In genomic region chr1:24541711-24542346, GRCh38 we compare ENCODE assay signal across 8 cellular contexts. TPM values are rescaled to one million over a fixed set of nuclear protein-coding genes. Genes with fewer than 3 reads are reported as not detected.
DNase-seq lines count a peak whose midpoint lies in the region; ATAC-seq and TF ChIP-seq lines count a peak whose summit lies in the region.

No MANE protein-coding gene starts in this region.

- intact Hi-C loops in mammary epithelial cell (cut with micrococcal nuclease), result loop anchor here (1.0 kb wide), 1 partner anchor 93 kb away; no protein-coding TSS in a partner anchor

- in situ Hi-C loops in mammary epithelial cell (cut with MboI; ENCODE audit: low sequenced_read_pairs in 2 of 2), result no loop called here

- no peak overlapping the region for H3K27ac Mint-ChIP-seq in neural crest cell (ENCODE audit: unreplicated experiment)

- 70% methylated on average over 8 of the region's 8 CpGs for WGBS in mammary epithelial cell (ENCODE audit: low coverage, missing lambda C conversion rate)

- H3K4me2 ChIP-seq in mammary epithelial cell (ENCODE audit: insufficient read depth, low read depth, low read length), result no peak overlapping the region

- H3K27me3 Mint-ChIP-seq in neural crest cell (ENCODE audit: low read depth), result peaks cover 8% of the 10 kb centered on the region

- H3K4me3 ChIP-seq in mammary epithelial cell (replicated peaks in 1 of 3; ENCODE audit: insufficient read depth in 1 of 3, low read depth in 2 of 3, low read length in 3 of 3), result no peak overlapping the region

- peaks cover 34% of the 10 kb centered on the region for H3K4me1 ChIP-seq in mammary epithelial cell (ENCODE audit: insufficient read depth, low read length)

- no peaks in the 10 kb centered on the region for H4K20me1 ChIP-seq in mammary epithelial cell (ENCODE audit: insufficient read depth, low read length)

- no peaks in the 10 kb centered on the region for H3K9me3 Mint-ChIP-seq in neural crest cell

- TF ChIP-seq CTCF in mammary epithelial cell (conservative IDR thresholded peaks at IDR 0.05 in 1 of 2, IDR thresholded peaks at IDR 0.05 in 1 of 2; ENCODE audit: extremely low read depth in 1 of 2, insufficient read depth in 1 of 2, low read depth in 1 of 2, low read length in 2 of 2), result peak; percentile 49 to 68
- peak; percentile 72 for TF ChIP-seq CTCF in neural crest cell (conservative IDR thresholded peaks at IDR 0.05)

- no peak for ATAC-seq in HG02938 (IDR thresholded peaks at IDR 0.05; ENCODE audit: unreplicated experiment)

- no peaks in the 10 kb centered on the region for H3K9me3 ChIP-seq in mammary epithelial cell (replicated peaks; ENCODE audit: insufficient read depth, low read length)

- no peak overlapping the region for H3K9ac ChIP-seq in mammary epithelial cell (ENCODE audit: insufficient read depth, low read length)

- no peaks in the 10 kb centered on the region for H3K36me3 Mint-ChIP-seq in neural crest cell (ENCODE audit: low read depth)

- no peaks in the 10 kb centered on the region for H3K79me2 ChIP-seq in mammary epithelial cell (ENCODE audit: insufficient read depth, low read length)

- CTCF ChIA-PET in mammary epithelial cell (lab: Charles Lee; ENCODE audit: low non-redundant PET), result interaction anchor here (0.8 kb wide), 1 partner anchor 45 kb away, joined by 3 read pairs; no protein-coding TSS in a partner anchor

- no peak overlapping the region for H3K27ac ChIP-seq in mammary epithelial cell (ENCODE audit: insufficient read depth, low read depth, low read length)

- dilution Hi-C loops in mammary epithelial cell (cut with HindIII; ENCODE audit: low sequenced_read_pairs), result loop anchor here (5.0 kb wide), 1 partner anchor 95 kb away; no protein-coding TSS in a partner anchor

- H2AFZ ChIP-seq in mammary epithelial cell (ENCODE audit: low read depth, low read length), result no peak overlapping the region

- DNase-seq in Daoy (ENCODE audit: low read depth), result peak; percentile 27
- peak; percentile 5 for DNase-seq in NCI-H345 (lab: John Stamatoyannopoulos, UW)
- DNase-seq in mammary epithelial cell, result no peak
- no peak for DNase-seq in neural crest cell (ENCODE audit: low read depth, low spot score)
- no peak for DNase-seq in GF-D8 (lab: John Stamatoyannopoulos, UW)
- no peak for DNase-seq in EL
- DNase-seq in activated gamma-delta T cell (lab: John Stamatoyannopoulos, UW), result no peak

- no peak overlapping the region for H3K4me3 Mint-ChIP-seq in neural crest cell

- H3K4me1 Mint-ChIP-seq in neural crest cell, result peaks cover 7% of the 10 kb centered on the region

- H3K27me3 ChIP-seq in mammary epithelial cell (ENCODE audit: insufficient read depth, low read length), result no peaks in the 10 kb centered on the region

- no peaks in the 10 kb centered on the region for H3K36me3 ChIP-seq in mammary epithelial cell (ENCODE audit: insufficient read depth, low read length)

- BruUV-seq in mammary epithelial cell (replicated peaks; lab: Mats Ljungman, UMichigan), result no TSS peak

RNA-seq across cellular contexts. Expression of gene NCMAP, which starts 14.1 kb away (rescaled TPM):
- total RNA-seq in Daoy (2014; rRNA removed; shearing (Covaris generic)), result not detected in 2 replicates
- 1 to 10 TPM in 1 of 2 donors, not detected in 1; 1.0 TPM for total RNA-seq in mammary epithelial cell
- polyA plus RNA-seq in mammary epithelial cell, result 0.02 TPM
- 0.26 TPM for polyA minus RNA-seq in mammary epithelial cell
- total RNA-seq in neural crest cell, result not detected in 2 replicates

RNA-seq across cellular contexts. Expression of gene RCAN3, which starts 39.2 kb away (rescaled TPM):
- 10.5 and 11.3 TPM in 2 replicates for total RNA-seq in Daoy (2014; rRNA removed; shearing (Covaris generic))
- total RNA-seq in mammary epithelial cell (10 to 100 TPM; 21.0 to 34.8 TPM), neural crest cell (2.2 and 2.4 TPM in 2 replicates)
- 16.7 TPM for polyA plus RNA-seq in mammary epithelial cell
- polyA minus RNA-seq in mammary epithelial cell, result 40.3 TPM

Comparison
In these comparisons a context has a peak if more than half of its experiments do, and no peak if none do; other contexts are left out.
1. DNase-seq: peak in Daoy (single experiment) and NCI-H345 (single experiment); none in mammary epithelial cell (single experiment), neural crest cell (single experiment), GF-D8 (single experiment), EL (single experiment) and activated gamma-delta T cell (single experiment).